Comparison of ENCODE assay signal across 9 cellular contexts in the genomic region with DNA sequence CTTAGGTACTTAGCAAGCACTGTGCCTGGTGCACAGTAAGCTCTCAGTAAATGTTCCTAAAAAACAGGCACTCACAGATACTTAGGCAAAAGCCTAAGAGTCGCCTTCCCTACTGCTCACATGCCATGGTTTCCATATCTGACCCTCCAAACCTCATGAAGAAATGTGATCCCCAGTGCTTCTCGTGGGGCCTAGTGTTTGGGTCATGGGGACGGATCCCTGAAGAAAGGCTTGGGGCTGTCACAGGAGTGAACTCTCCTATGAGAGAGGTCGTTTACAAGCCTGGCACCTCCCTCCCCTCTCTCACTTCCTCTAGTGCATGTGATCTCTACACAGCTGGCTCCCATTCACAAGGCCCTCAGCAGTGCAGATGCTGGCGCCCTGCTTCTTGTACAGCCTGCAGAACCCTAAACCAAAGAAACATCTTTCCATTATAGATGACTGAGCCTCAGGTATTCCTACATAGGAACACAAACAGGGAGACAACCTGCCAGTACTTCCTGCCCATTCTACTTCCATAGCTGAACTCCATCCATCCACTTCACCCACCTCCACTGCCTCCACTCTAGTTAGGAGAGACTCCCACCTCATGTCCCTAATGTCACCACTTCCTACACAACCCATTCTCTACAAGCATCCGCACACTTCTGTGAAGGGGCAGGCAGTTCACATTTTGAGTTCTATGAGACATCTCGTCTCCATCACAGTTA. TPM values are rescaled to one million over a fixed set of nuclear protein-coding genes. Genes with fewer than 3 reads are reported as not detected.
A peak's percentile ranks its signal among the peaks of the same experiment; 100 is the strongest.
DNase-seq lines count a peak whose midpoint lies in the region; ATAC-seq and TF ChIP-seq lines count a peak whose summit lies in the region.
"Had no signal": no experiment of that assay in that cellular context is flagged by ENCODE, and none has a peak within 500 bp of the region (broad histone marks: within the 10 kb centered on the region; RNA-seq: fewer than 3 reads in every experiment).

No MANE protein-coding gene starts in this region.

- H3K4me1 Mint-ChIP-seq in activated naive CD8-positive, alpha-beta T cell treated with anti-CD3 and anti-CD28 coated beads for 36 hours: peaks cover 45% of the 10 kb centered on the region
- peaks cover 54% of the 10 kb centered on the region for H3K4me1 Mint-ChIP-seq in nephron progenitor cell

- ATAC-seq in GM19372 (IDR thresholded peaks at IDR 0.05; ENCODE audit: low read depth, unreplicated experiment) (peak; percentile 46), HG03342 (IDR thresholded peaks at IDR 0.05; ENCODE audit: unreplicated experiment) (peak; percentile 65)

- peak overlapping the region; percentile 74 for H3K4me3 Mint-ChIP-seq in activated naive CD8-positive, alpha-beta T cell treated with anti-CD3 and anti-CD28 coated beads for 36 hours
- H3K4me3 Mint-ChIP-seq in nephron progenitor cell: peak overlapping the region; percentile 17

- peak overlapping the region; percentile 32 for H3K27ac Mint-ChIP-seq in activated naive CD8-positive, alpha-beta T cell treated with anti-CD3 and anti-CD28 coated beads for 36 hours
- H3K27ac Mint-ChIP-seq in nephron progenitor cell: no peak overlapping the region

- no peaks in the 10 kb centered on the region for H3K27me3 Mint-ChIP-seq in activated naive CD8-positive, alpha-beta T cell treated with anti-CD3 and anti-CD28 coated beads for 36 hours
- no peaks in the 10 kb centered on the region for H3K27me3 Mint-ChIP-seq in nephron progenitor cell (ENCODE audit: low read depth, poor library complexity)

- H3K4me3 ChIP-seq in GM08714 (ENCODE audit: low read length): peak overlapping the region; percentile 82; the same call in 1 of the 2 replicates

- no peak for DNase-seq in activated naive CD8-positive, alpha-beta T cell treated with anti-CD3 and anti-CD28 coated beads for 36 hours
- no peak for DNase-seq in nephron progenitor cell
- no peak for DNase-seq in NK-92 treated with Interleukin-12 subunit alpha and Interleukin-12 subunit beta, amount 100 ng/mL, for 24 hours (lab: John Stamatoyannopoulos, UW)
- no peak for DNase-seq in mesenteric fat pad (ENCODE audit: low spot score)
- no peak for DNase-seq in ACHN
- DNase-seq: IMR-90 had no signal

- peaks cover 42% of the 10 kb centered on the region for H3K36me3 Mint-ChIP-seq in activated naive CD8-positive, alpha-beta T cell treated with anti-CD3 and anti-CD28 coated beads for 36 hours
- H3K36me3 Mint-ChIP-seq in nephron progenitor cell (ENCODE audit: low read depth): peaks cover 20% of the 10 kb centered on the region

- no peak for TF ChIP-seq CTCF in nephron progenitor cell (IDR thresholded peaks at IDR 0.05)

- no peaks in the 10 kb centered on the region for H3K9me3 Mint-ChIP-seq in activated naive CD8-positive, alpha-beta T cell treated with anti-CD3 and anti-CD28 coated beads for 36 hours
- no peaks in the 10 kb centered on the region for H3K9me3 Mint-ChIP-seq in nephron progenitor cell

- in situ Hi-C loops in ACHN (cut with HindIII; ENCODE audit: low pct_ligation_motif_present, low pct_unique_long_range_greater_than_20kb, low sequenced_read_pairs): no loop called here

RNA-seq across cellular contexts. Expression of a gene that starts 2.9 kb away (rescaled TPM):
- 10 to 100 TPM; 18.6 to 22.0 TPM for total RNA-seq in activated naive CD8-positive, alpha-beta T cell treated with anti-CD3 and anti-CD28 coated beads for 36 hours
- 26.5 TPM for total RNA-seq in mesenteric fat pad

RNA-seq across cellular contexts. Expression of a gene that starts 32.4 kb away (rescaled TPM):
- under 1 TPM; 0.27 to 0.30 TPM for total RNA-seq in activated naive CD8-positive, alpha-beta T cell treated with anti-CD3 and anti-CD28 coated beads for 36 hours
- total RNA-seq in mesenteric fat pad: 4.1 TPM
- total RNA-seq: IMR-90 had no signal
